In the genomic region with DNA sequence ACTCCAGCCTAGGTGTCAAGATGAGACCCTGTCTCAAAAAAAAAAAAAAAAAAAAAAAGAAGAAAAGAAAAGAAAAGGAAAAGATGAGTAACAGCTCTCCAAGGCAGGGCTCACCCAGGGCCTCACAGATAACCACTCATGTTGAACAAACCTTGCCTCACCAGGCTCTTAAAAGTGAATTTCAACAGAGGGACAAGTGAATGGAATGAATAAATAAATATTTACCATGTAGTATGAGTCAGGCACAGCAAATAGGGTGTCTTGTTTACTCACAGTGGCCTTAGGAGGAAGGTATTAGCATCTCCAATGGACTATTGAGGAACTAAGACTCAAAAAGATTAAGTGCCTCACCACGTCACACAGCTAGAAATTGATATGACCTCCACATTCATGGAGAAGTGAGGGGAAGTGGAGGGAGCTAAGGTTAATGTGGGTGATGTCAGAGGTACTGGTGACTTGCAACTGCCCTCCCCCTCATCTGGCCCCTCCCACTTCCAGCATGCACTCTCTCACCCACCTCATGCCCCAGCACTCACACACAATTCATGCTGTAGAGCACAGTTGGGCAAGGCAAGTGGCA, we compare ENCODE assay signal across 8 cellular contexts.
A peak's percentile ranks its signal among the peaks of the same experiment; 100 is the strongest.
DNase-seq lines count a peak whose midpoint lies in the region; ATAC-seq, FAIRE-seq and TF ChIP-seq lines count a peak whose summit lies in the region.

No MANE protein-coding gene starts in this region.

- 67% methylated on average over 1 of the region's 1 CpG for WGBS in prostate gland

- H3K9me3 ChIP-seq in astrocyte (ENCODE audit: insufficient read depth, low read depth, low read length) (peaks cover 6% of the 10 kb centered on the region), prostate gland (no peaks in the 10 kb centered on the region)
- H3K9me3 ChIP-seq in CD8-positive, alpha-beta memory T cell (ENCODE audit: low read length) = peaks cover 11% of the 10 kb centered on the region

- DNase-seq in NCI-H748 (lab: John Stamatoyannopoulos, UW; ENCODE audit: unreplicated experiment) (peak; percentile 31), NCI-H748 treated with DMSO at 0.1 percent for 48 hours (lab: John Stamatoyannopoulos, UW) (no peak), NCI-H510A (lab: John Stamatoyannopoulos, UW) (peak; percentile 72), astrocyte (ENCODE audit: low read depth) (peak; percentile 73), prostate gland (ENCODE audit: low spot score) (peak; percentile 55), Right ventricle myocardium superior (no peak)
- DNase-seq in CD8-positive, alpha-beta memory T cell = no peak

- ATAC-seq in Right ventricle myocardium superior (ENCODE audit: poor library complexity) (no peak), GM21529 (IDR thresholded peaks at IDR 0.05; ENCODE audit: unreplicated experiment) (no peak)

- no peaks in the 10 kb centered on the region for H4K20me1 ChIP-seq in astrocyte (ENCODE audit: insufficient read depth, low read length)

- peak overlapping the region; percentile 79 for H3K4me2 ChIP-seq in astrocyte (ENCODE audit: low read length)

- peaks cover 6% of the 10 kb centered on the region for H3K27me3 Mint-ChIP-seq in astrocyte (ENCODE audit: low read depth, unreplicated experiment)
- no peaks in the 10 kb centered on the region for H3K27me3 Mint-ChIP-seq in CD8-positive, alpha-beta memory T cell

- H3K4me3 ChIP-seq in astrocyte (ENCODE audit: insufficient read depth, low read depth, low read length) = no peak overlapping the region
- H3K4me3 ChIP-seq in prostate gland = no peak overlapping the region
- no peak overlapping the region for H3K4me3 ChIP-seq in CD8-positive, alpha-beta memory T cell (ENCODE audit: low read length)

- POLR2A ChIA-PET in CD8-positive, alpha-beta memory T cell (lab: Charles Lee) = no interaction called here

- H3K9ac ChIP-seq in astrocyte (ENCODE audit: low read length) = peak overlapping the region; percentile 27

- H3K36me3 ChIP-seq in astrocyte (ENCODE audit: insufficient read depth, low read length) (no peaks in the 10 kb centered on the region), prostate gland (no peaks in the 10 kb centered on the region)
- no peaks in the 10 kb centered on the region for H3K36me3 ChIP-seq in CD8-positive, alpha-beta memory T cell (ENCODE audit: insufficient read depth, low read length)

- no peaks in the 10 kb centered on the region for H3K79me2 ChIP-seq in astrocyte (ENCODE audit: insufficient read depth, low read length)

- peak overlapping the region; percentile 88 for H3K27ac Mint-ChIP-seq in astrocyte (ENCODE audit: unreplicated experiment)
- H3K27ac Mint-ChIP-seq in CD8-positive, alpha-beta memory T cell = no peak overlapping the region

- H3K27ac ChIP-seq in astrocyte (ENCODE audit: low read depth, low read length) = peak overlapping the region; percentile 25
- peak overlapping the region in 1 of 2 donors; percentile 48 for H3K27ac ChIP-seq in prostate gland
- H3K27ac ChIP-seq in CD8-positive, alpha-beta memory T cell (ENCODE audit: low read depth, low read length) = no peak overlapping the region

- H3K27me3 ChIP-seq in astrocyte (ENCODE audit: insufficient read depth, low read length) (no peaks in the 10 kb centered on the region), prostate gland (replicated peaks; ENCODE audit: insufficient read depth) (no peaks in the 10 kb centered on the region)
- H3K27me3 ChIP-seq in CD8-positive, alpha-beta memory T cell (ENCODE audit: insufficient read depth, low read length, poor library complexity, severe bottlenecking) = no peaks in the 10 kb centered on the region

- TF ChIP-seq CTCF in astrocyte (IDR thresholded peaks at IDR 0.05; ENCODE audit: insufficient read depth, low read depth, low read length) (no peak), prostate gland (IDR thresholded peaks at IDR 0.05) (no peak)

- no peak overlapping the region for H2AFZ ChIP-seq in astrocyte (ENCODE audit: low read depth, low read length)

- FAIRE-seq in astrocyte (lab: Jason Lieb, UNC) = no peak

- CTCF ChIA-PET in CD8-positive, alpha-beta memory T cell (lab: Charles Lee) = interaction anchor here (0.7 to 6.0 kb wide), 2 partner anchors 19 to 27 kb away, joined by 4 to 34 read pairs; no protein-coding TSS in a partner anchor

- H3K4me3 Mint-ChIP-seq in astrocyte (ENCODE audit: unreplicated experiment) = no peak overlapping the region
- peak overlapping the region in 1 of 7 donors; percentile 20 for H3K4me3 Mint-ChIP-seq in CD8-positive, alpha-beta memory T cell

- H3K4me1 ChIP-seq in astrocyte (ENCODE audit: insufficient read depth, low read length) (peaks cover 49% of the 10 kb centered on the region), prostate gland (replicated peaks) (peaks cover 18% of the 10 kb centered on the region)
- peaks cover 36% of the 10 kb centered on the region for H3K4me1 ChIP-seq in CD8-positive, alpha-beta memory T cell (ENCODE audit: insufficient read depth, low read length)

- peaks cover 6% of the 10 kb centered on the region for H3K36me3 Mint-ChIP-seq in astrocyte (ENCODE audit: low read depth, unreplicated experiment)
- H3K36me3 Mint-ChIP-seq in CD8-positive, alpha-beta memory T cell = peaks cover 0 to 19% (median 3%) of the 10 kb centered on the region in 3 donors

- H3K9me3 Mint-ChIP-seq in astrocyte (ENCODE audit: unreplicated experiment) = peaks cover 18% of the 10 kb centered on the region
- peaks cover 21 to 36% (median 28%) of the 10 kb centered on the region in 5 donors for H3K9me3 Mint-ChIP-seq in CD8-positive, alpha-beta memory T cell

- no peak for TF ChIP-seq POLR2A in prostate gland (IDR thresholded peaks at IDR 0.05)

- intact Hi-C loops in prostate gland (cut with DNase I) (no loop called here), Right ventricle myocardium superior (cut with DNase I) (no loop called here)

- H3K4me1 Mint-ChIP-seq in astrocyte (ENCODE audit: low read depth, unreplicated experiment) = peaks cover 42% of the 10 kb centered on the region
- H3K4me1 Mint-ChIP-seq in CD8-positive, alpha-beta memory T cell = peaks cover 41 to 51% (median 46%) of the 10 kb centered on the region in 3 donors

Comparison
In these comparisons a context has a peak if more than half of its experiments do, and no peak if none do; other contexts are left out.
1. DNase-seq: peak in NCI-H748 (single experiment), NCI-H510A (single experiment), astrocyte (single experiment) and prostate gland (single experiment); none in NCI-H748 treated with DMSO at 0.1 percent for 48 hours (single experiment), CD8-positive, alpha-beta memory T cell (0 of 5) and Right ventricle myocardium superior (single experiment).